Comparison of ENCODE assay signal across 32 cellular contexts in the genomic region with DNA sequence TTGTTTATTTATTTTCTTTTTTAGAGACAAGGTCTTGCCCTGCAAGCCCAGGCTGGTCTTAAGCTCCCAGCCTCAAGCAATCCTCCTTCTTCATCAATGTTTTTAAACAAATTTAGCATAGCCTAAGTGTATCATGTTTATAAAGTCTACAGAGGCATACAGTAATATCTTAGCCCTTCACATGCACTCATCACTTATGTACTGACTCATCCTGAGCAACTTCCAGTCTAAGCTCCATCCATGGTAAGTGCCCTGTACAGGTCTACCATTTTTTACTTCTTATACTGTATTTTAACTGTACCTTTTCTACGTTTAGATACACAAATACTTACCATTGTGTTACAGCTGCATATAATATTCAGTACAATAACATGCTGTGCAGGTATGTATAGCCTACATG.
"Had no signal": no experiment of that assay in that cellular context is flagged by ENCODE, and none has a peak within 500 bp of the region (broad histone marks: within the 10 kb centered on the region; RNA-seq: fewer than 3 reads in every experiment).

No MANE protein-coding gene starts in this region.

- ATAC-seq: activated CD8-positive, alpha-beta memory T cell treated with anti-CD3 and anti-CD28 coated beads, Interleukin-2, amount 10 ng/mL, durations not matched to agents 7 days and 5 days; activated CD8-positive, alpha-beta T cell treated with anti-CD3 and anti-CD28 coated beads, Interleukin-2, amount 10 ng/mL, durations not matched to agents 7 days and 5 days; activated naive CD4-positive, alpha-beta T cell treated with anti-CD3 and anti-CD28 coated beads, Interleukin-2, amount 50 U/mL, for 72 hours; esophagus mucosa; gastroesophageal sphincter; T-cell had no signal

- H3K4me1 ChIP-seq: colonic mucosa, gastroesophageal sphincter had no signal

- H3K27ac Mint-ChIP-seq: activated CD4-positive, alpha-beta T cell treated with anti-CD3 and anti-CD28 coated beads, Interleukin-2, amount 10 ng/mL, durations not matched to agents 7 days and 5 days; activated CD8-positive, alpha-beta memory T cell treated with anti-CD3 and anti-CD28 coated beads, Interleukin-2, amount 10 ng/mL, durations not matched to agents 7 days and 5 days; activated CD8-positive, alpha-beta T cell treated with anti-CD3 and anti-CD28 coated beads, Interleukin-2, amount 10 ng/mL, durations not matched to agents 7 days and 5 days; activated naive CD4-positive, alpha-beta T cell treated with anti-CD3 and anti-CD28 coated beads, Interleukin-2, amount 10 ng/mL, durations not matched to agents 7 days and 5 days; activated naive CD4-positive, alpha-beta T cell treated with anti-CD3 and anti-CD28 coated beads, Interleukin-2, amount 50 U/mL, for 72 hours; activated naive CD8-positive, alpha-beta T cell treated with anti-CD3 and anti-CD28 coated beads, Interleukin-2, amount 10 ng/mL, durations not matched to agents 7 days and 5 days; activated T-helper 1 cell treated with anti-CD3 and anti-CD28 coated beads, Interleukin-12 subunit alpha, Interleukin-12 subunit beta, Interleukin-2, Interleukin-4 antibody, amounts not matched to agents 30 ng/mL and 10 ng/mL and 1 ng/mL, durations not matched to agents 14 hours and 24 hours and 36 hours; activated T-helper 2 cell treated with anti-CD3 and anti-CD28 coated beads, Interferon-gamma antibody, Interleukin-2, Interleukin-4, amounts not matched to agents 10 μg/mL and 5 μg/mL and 100 μg/mL, durations not matched to agents 14 hours and 24 hours and 36 hours; T-cell; T-helper 1 cell treated with Interleukin-12 subunit alpha and Interleukin-12 subunit beta and Interleukin-4 antibody, amounts not matched to agents 30 μg/mL and 1 μg/mL, for 36 hours had no signal

- H3K4me3 ChIP-seq: colonic mucosa, gastroesophageal sphincter had no signal

- DNase-seq: activated CD4-positive, alpha-beta T cell treated with anti-CD3 and anti-CD28 coated beads for 4 hours; activated CD4-positive, alpha-beta T cell treated with anti-CD3 and anti-CD28 coated beads, Interleukin-2, amount 10 ng/mL, durations not matched to agents 7 days and 5 days; activated CD4-positive, alpha-beta T cell treated with anti-CD3 and anti-CD28 coated beads, Interleukin-2, amount 50 U/mL, for 4 hours; activated CD4-positive, CD25-positive, alpha-beta regulatory T cell; activated CD4-positive, CD25-positive, alpha-beta regulatory T cell treated with anti-CD3 and anti-CD28 coated beads, Interleukin-2, amount 50 U/mL, for 72 hours; activated CD8-positive, alpha-beta memory T cell treated with anti-CD3 and anti-CD28 coated beads, Interleukin-2, amount 10 ng/mL, durations not matched to agents 7 days and 5 days; activated CD8-positive, alpha-beta memory T cell treated with anti-CD3 and anti-CD28 coated beads, Interleukin-2, amount 50 U/mL, for 4 hours; activated CD8-positive, alpha-beta T cell treated with anti-CD3 and anti-CD28 coated beads, Interleukin-2, amount 10 ng/mL, durations not matched to agents 7 days and 5 days; activated gamma-delta T cell; activated naive CD4-positive, alpha-beta T cell; activated naive CD4-positive, alpha-beta T cell treated with anti-CD3 and anti-CD28 coated beads, Interleukin-2, amount 10 ng/mL, durations not matched to agents 7 days and 5 days; activated naive CD8-positive, alpha-beta T cell treated with anti-CD3 and anti-CD28 coated beads, Interleukin-2, amount 10 ng/mL, durations not matched to agents 7 days and 5 days; activated T-cell treated with anti-CD3 and anti-CD28 coated beads, Interleukin-2, amount 50 U/mL, for 1 hour; activated T-cell treated with anti-CD3 and anti-CD28 coated beads, Interleukin-2, amount 50 U/mL, for 48 hours; amniotic stem cell; anterior cingulate cortex; brain microvascular endothelial cell; central memory CD4-positive, alpha-beta T cell; cerebellar nuclear complex; colonic mucosa; effector CD8-positive, alpha-beta T cell; foreskin melanocyte; hippocampal formation; SW 1271; T-cell; T1000 had no signal

- H3K9me3 ChIP-seq: colonic mucosa, gastroesophageal sphincter had no signal

- H3K27me3 ChIP-seq: brain microvascular endothelial cell, colonic mucosa, gastroesophageal sphincter had no signal

- H3K9me3 Mint-ChIP-seq: activated CD4-positive, alpha-beta T cell treated with anti-CD3 and anti-CD28 coated beads, Interleukin-2, amount 10 ng/mL, durations not matched to agents 7 days and 5 days; activated naive CD4-positive, alpha-beta T cell treated with anti-CD3 and anti-CD28 coated beads, Interleukin-2, amount 10 ng/mL, durations not matched to agents 7 days and 5 days; activated naive CD4-positive, alpha-beta T cell treated with anti-CD3 and anti-CD28 coated beads, Interleukin-2, amount 50 U/mL, for 72 hours; activated T-helper 1 cell treated with anti-CD3 and anti-CD28 coated beads, Interleukin-12 subunit alpha, Interleukin-12 subunit beta, Interleukin-2, Interleukin-4 antibody, amounts not matched to agents 30 ng/mL and 10 ng/mL and 1 ng/mL, durations not matched to agents 14 hours and 24 hours and 36 hours; activated T-helper 2 cell treated with anti-CD3 and anti-CD28 coated beads, Interferon-gamma antibody, Interleukin-2, Interleukin-4, amounts not matched to agents 10 μg/mL and 5 μg/mL and 100 μg/mL, durations not matched to agents 14 hours and 24 hours and 36 hours; T-cell; T-helper 1 cell treated with Interleukin-12 subunit alpha and Interleukin-12 subunit beta and Interleukin-4 antibody, amounts not matched to agents 30 μg/mL and 1 μg/mL, for 36 hours had no signal

- H3K27me3 Mint-ChIP-seq: activated CD4-positive, alpha-beta T cell treated with anti-CD3 and anti-CD28 coated beads, Interleukin-2, amount 10 ng/mL, durations not matched to agents 7 days and 5 days; activated CD8-positive, alpha-beta memory T cell treated with anti-CD3 and anti-CD28 coated beads, Interleukin-2, amount 10 ng/mL, durations not matched to agents 7 days and 5 days; activated naive CD8-positive, alpha-beta T cell treated with anti-CD3 and anti-CD28 coated beads, Interleukin-2, amount 10 ng/mL, durations not matched to agents 7 days and 5 days; T-cell had no signal

- H3K36me3 ChIP-seq: brain microvascular endothelial cell, colonic mucosa, gastroesophageal sphincter had no signal

- H3K36me3 Mint-ChIP-seq: activated CD8-positive, alpha-beta memory T cell treated with anti-CD3 and anti-CD28 coated beads, Interleukin-2, amount 10 ng/mL, durations not matched to agents 7 days and 5 days; activated naive CD4-positive, alpha-beta T cell treated with anti-CD3 and anti-CD28 coated beads, Interleukin-2, amount 10 ng/mL, durations not matched to agents 7 days and 5 days; activated naive CD4-positive, alpha-beta T cell treated with anti-CD3 and anti-CD28 coated beads, Interleukin-2, amount 50 U/mL, for 72 hours; activated naive CD8-positive, alpha-beta T cell treated with anti-CD3 and anti-CD28 coated beads, Interleukin-2, amount 10 ng/mL, durations not matched to agents 7 days and 5 days; T-cell had no signal

- H3K4me3 Mint-ChIP-seq: activated CD4-positive, alpha-beta T cell treated with anti-CD3 and anti-CD28 coated beads, Interleukin-2, amount 10 ng/mL, durations not matched to agents 7 days and 5 days; activated CD8-positive, alpha-beta memory T cell treated with anti-CD3 and anti-CD28 coated beads, Interleukin-2, amount 10 ng/mL, durations not matched to agents 7 days and 5 days; activated CD8-positive, alpha-beta T cell treated with anti-CD3 and anti-CD28 coated beads, Interleukin-2, amount 10 ng/mL, durations not matched to agents 7 days and 5 days; activated naive CD4-positive, alpha-beta T cell treated with anti-CD3 and anti-CD28 coated beads, Interleukin-2, amount 10 ng/mL, durations not matched to agents 7 days and 5 days; activated naive CD8-positive, alpha-beta T cell treated with anti-CD3 and anti-CD28 coated beads, Interleukin-2, amount 10 ng/mL, durations not matched to agents 7 days and 5 days; activated T-helper 1 cell treated with anti-CD3 and anti-CD28 coated beads, Interleukin-12 subunit alpha, Interleukin-12 subunit beta, Interleukin-2, Interleukin-4 antibody, amounts not matched to agents 30 ng/mL and 10 ng/mL and 1 ng/mL, durations not matched to agents 14 hours and 24 hours and 36 hours; T-cell; T-helper 1 cell treated with Interleukin-12 subunit alpha and Interleukin-12 subunit beta and Interleukin-4 antibody, amounts not matched to agents 30 μg/mL and 1 μg/mL, for 36 hours had no signal

- H3K27ac ChIP-seq: brain microvascular endothelial cell, colonic mucosa, gastroesophageal sphincter had no signal

- H3K4me1 Mint-ChIP-seq: activated CD4-positive, alpha-beta T cell treated with anti-CD3 and anti-CD28 coated beads, Interleukin-2, amount 10 ng/mL, durations not matched to agents 7 days and 5 days; activated CD8-positive, alpha-beta memory T cell treated with anti-CD3 and anti-CD28 coated beads, Interleukin-2, amount 10 ng/mL, durations not matched to agents 7 days and 5 days; activated naive CD4-positive, alpha-beta T cell treated with anti-CD3 and anti-CD28 coated beads, Interleukin-2, amount 10 ng/mL, durations not matched to agents 7 days and 5 days; T-cell had no signal
